Comparison of ENCODE assay signal across 6 cellular contexts in the genomic region with DNA sequence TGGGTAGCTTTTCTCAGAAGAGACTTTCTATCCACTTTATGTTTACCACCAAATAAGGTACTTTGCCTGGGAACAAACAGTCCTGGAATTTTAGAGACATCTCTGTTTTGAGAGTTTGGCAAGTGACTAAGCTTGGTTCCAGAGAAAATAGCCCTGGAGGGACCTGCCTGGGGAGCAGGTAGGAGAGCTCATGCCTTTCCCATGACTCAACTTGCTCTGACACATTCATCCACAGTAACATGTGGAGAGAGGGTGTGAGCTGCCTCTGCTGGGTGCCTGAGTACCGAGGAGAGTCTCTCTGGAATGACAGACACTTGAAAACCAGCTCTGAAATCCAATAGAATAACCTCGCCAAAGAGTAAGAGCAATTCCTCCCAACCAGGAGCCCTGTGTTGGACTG.
A peak's percentile ranks its signal among the peaks of the same experiment; 100 is the strongest.
DNase-seq lines count a peak whose midpoint lies in the region; ATAC-seq, FAIRE-seq and TF ChIP-seq lines count a peak whose summit lies in the region.
"Not testable (repeated sequence)": the region's sequence is repeated elsewhere in the genome, so short reads cannot be mapped to it uniquely, and the experiment has no call there.

No MANE protein-coding gene starts in this region.

- RAD21 ChIA-PET in HCT116 (lab: Charles Lee; ENCODE audit: low non-redundant PET in 1 of 2, low total read pairs in 2 of 2, uncharacterized antibody in 2 of 2, unreplicated experiment in 2 of 2), result not testable (repeated sequence)

- BruUV-seq in HCT116 (replicated peaks; lab: Mats Ljungman, UMichigan); Panc1 (replicated peaks; lab: Mats Ljungman, UMichigan); HepG2 (replicated peaks; lab: Mats Ljungman, UMichigan): not testable (repeated sequence)

- not testable (repeated sequence) for H3K9ac ChIP-seq in HCT116 (ENCODE audit: low read length); HepG2 (ENCODE audit: insufficient read depth, low read depth, low read length)

- DNase-seq in HCT116 (ENCODE audit: low read depth, low spot score); Panc1 (ENCODE audit: low read depth, low spot score); body of pancreas; left ventricle myocardium superior; HepG2 (ENCODE audit: low spot score); upper lobe of right lung: not testable (repeated sequence)

- H3K27me3 ChIP-seq in HCT116 (ENCODE audit: insufficient read depth, low read length); Panc1 (ENCODE audit: control insufficient read depth, insufficient read depth, low read length); body of pancreas; HepG2 (ENCODE audit: control insufficient read depth in 1 of 2, insufficient read depth in 2 of 2, low read length in 2 of 2); upper lobe of right lung: not testable (repeated sequence)

- not testable (repeated sequence) for H2AFZ ChIP-seq in HCT116 (ENCODE audit: low read depth, low read length, poor library complexity, severe bottlenecking); HepG2 (ENCODE audit: low read length)

- in situ Hi-C loops in Panc1 (cut with HindIII; ENCODE audit: low pct_unique_long_range_greater_than_20kb, low sequenced_read_pairs); HepG2 (cut with HindIII; ENCODE audit: extremely low pct_ligation_motif_present, low pct_unique_long_range_greater_than_20kb): not testable (repeated sequence)

- CTCF ChIA-PET in HCT116 (lab: Charles Lee); Panc1 (lab: Charles Lee); HepG2 (lab: Yijun Ruan, JAX; ENCODE audit: low intra/inter-chr PET ratio, low total read pairs): not testable (repeated sequence)

- not testable (repeated sequence) for H3K36me3 ChIP-seq in HCT116 (ENCODE audit: control insufficient read depth in 1 of 2, insufficient read depth in 2 of 2, low read length in 2 of 2); Panc1 (ENCODE audit: control insufficient read depth, insufficient read depth, low read length); body of pancreas (replicated peaks in 1 of 2; ENCODE audit: insufficient read depth in 1 of 2, low read depth in 2 of 2); HepG2 (replicated peaks in 1 of 2; ENCODE audit: control insufficient read depth in 1 of 2, insufficient read depth in 2 of 2, low read length in 2 of 2); upper lobe of right lung

- TF ChIP-seq EP300 in HepG2 (IDR thresholded peaks at IDR 0.05; ENCODE audit: low read depth in 2 of 2, low read length in 2 of 2); HepG2 (CRISPR knock-in tag; IDR thresholded peaks at IDR 0.05; ENCODE audit: borderline replicate concordance): not testable (repeated sequence)

- not testable (repeated sequence) for H3K4me2 ChIP-seq in HCT116 (ENCODE audit: low read length); HepG2 (ENCODE audit: low read depth, low read length)

- TF ChIP-seq POLR2A in HCT116 (IDR thresholded peaks at IDR 0.05; ENCODE audit: borderline replicate concordance, extremely low read depth, insufficient read depth, insufficient read length); body of pancreas (IDR thresholded peaks at IDR 0.05); HepG2 (IDR thresholded peaks at IDR 0.05; ENCODE audit: insufficient read depth in 1 of 2, low read depth in 2 of 2, low read length in 2 of 2): not testable (repeated sequence)

- ATAC-seq in HCT116 (peak; percentile 88), Panc1 (peak; percentile 97), body of pancreas (peak; percentile 47), left ventricle myocardium superior (peak; percentile 54), HepG2 (peak; percentile 35; the same call in 1 of the 3 replicates), upper lobe of right lung (peak; percentile 95)

- intact Hi-C loops in HCT116 (cut with micrococcal nuclease); Panc1 (cut with micrococcal nuclease; ENCODE audit: unreplicated experiment); body of pancreas (cut with DNase I); left ventricle myocardium superior (cut with micrococcal nuclease); HepG2 (cut with micrococcal nuclease; ENCODE audit: unreplicated experiment); upper lobe of right lung (cut with DNase I): not testable (repeated sequence)

- H4K20me1 ChIP-seq in HCT116 (ENCODE audit: insufficient read depth); HepG2 (ENCODE audit: insufficient read depth, low read length): not testable (repeated sequence)

- H3K4me1 ChIP-seq in HCT116 (ENCODE audit: control insufficient read depth in 1 of 2, insufficient read depth in 2 of 2, low read length in 2 of 2); Panc1 (ENCODE audit: control insufficient read depth, insufficient read depth, low read length); body of pancreas; HepG2 (ENCODE audit: insufficient read depth, low read length); upper lobe of right lung: not testable (repeated sequence)

- no CpG with 5 or more reads among the region's 2 CpGs for WGBS in body of pancreas, 2 donors
- no CpG with 5 or more reads among the region's 2 CpGs for whole genome bisulfite sequencing in HepG2 (ENCODE audit: low lambda C conversion rate)

- POLR2A ChIA-PET in HCT116 (lab: Charles Lee); Panc1 (lab: Charles Lee); HepG2 (lab: Yijun Ruan, JAX): not testable (repeated sequence)

- TF ChIP-seq CTCF in HCT116 (IDR thresholded peaks at IDR 0.05 in 2 of 3, conservative IDR thresholded peaks at IDR 0.05 in 1 of 3; ENCODE audit: borderline replicate concordance in 1 of 3, insufficient read depth in 1 of 3, low read depth in 2 of 3, low read length in 2 of 3); Panc1 (IDR thresholded peaks at IDR 0.05); body of pancreas (IDR thresholded peaks at IDR 0.05); HepG2 (CRISPR knock-in tag; IDR thresholded peaks at IDR 0.05); upper lobe of right lung (IDR thresholded peaks at IDR 0.05): not testable (repeated sequence)

- H3K4me3 ChIP-seq in HCT116 (replicated peaks in 1 of 2; ENCODE audit: low read depth in 1 of 2, low read length in 2 of 2); Panc1 (ENCODE audit: low read depth in 2 of 2, low read length in 2 of 2); body of pancreas; HepG2 (replicated peaks in 1 of 3; ENCODE audit: insufficient read depth in 1 of 3, low read depth in 2 of 3, low read length in 3 of 3); upper lobe of right lung: not testable (repeated sequence)

- H3K9me2 ChIP-seq in HCT116 (ENCODE audit: insufficient read depth), result not testable (repeated sequence)

- not testable (repeated sequence) for TF ChIP-seq RAD21 in HCT116 (IDR thresholded peaks at IDR 0.05; ENCODE audit: low read depth); HepG2 (CRISPR knock-in tag; IDR thresholded peaks at IDR 0.05)

- not testable (repeated sequence) for FAIRE-seq in HepG2 (lab: Jason Lieb, UNC)

- H3K27ac ChIP-seq in HCT116 (ENCODE audit: low read depth, low read length); Panc1 (ENCODE audit: low read length); body of pancreas; HepG2 (ENCODE audit: extremely low read length, insufficient read depth, low read length); upper lobe of right lung: not testable (repeated sequence)

- not testable (repeated sequence) for H3K79me2 ChIP-seq in HCT116 (ENCODE audit: insufficient read depth, low read length); HepG2 (ENCODE audit: insufficient read depth, low read length)

- not testable (repeated sequence) for H3K9me3 ChIP-seq in HCT116 (ENCODE audit: control insufficient read depth in 1 of 2, insufficient read depth in 1 of 2, low read depth in 1 of 2, low read length in 2 of 2); Panc1 (ENCODE audit: control insufficient read depth, insufficient read depth, low read depth, low read length); body of pancreas; HepG2 (ENCODE audit: low read length); upper lobe of right lung

Comparison
In these comparisons a context has a peak if more than half of its experiments do, and no peak if none do; other contexts are left out.
1. ATAC-seq: peak in every context shown above with its lines; median percentile 97 in Panc1; 95 in upper lobe of right lung; 88 in HCT116; 54 in left ventricle myocardium superior; 47 in body of pancreas; 35 in HepG2.